ENCODE assay signal across 9 cellular contexts in genomic region chr12:116180448-116180847, GRCh38.
"Had no signal": no experiment of that assay in that cellular context is flagged by ENCODE, and none has a peak within 500 bp of the region (broad histone marks: within the 10 kb centered on the region; RNA-seq: fewer than 3 reads in every experiment).

No MANE protein-coding gene starts in this region.

- H3K27ac ChIP-seq: GM23248 had no signal

- DNase-seq: GM23248, GOT3, H7, HFFc6, IMR-90, KG1 had no signal

- H3K9ac ChIP-seq: GM23248 had no signal

- H3K36me3 ChIP-seq: HAP-1 had no signal

- H2AFZ ChIP-seq: GM23248 had no signal

- H3K4me3 ChIP-seq: GM23248, HAP-1, K562 had no signal

- H3K4me1 ChIP-seq: HAP-1 had no signal

- H3K27ac Mint-ChIP-seq: HFFc6 had no signal

- ATAC-seq: HCT116, K562 had no signal

- H3K4me3 Mint-ChIP-seq: HFFc6 had no signal

- H3K9me3 ChIP-seq: HAP-1 had no signal
